Comparison of ENCODE assay signal across 19 cellular contexts in the genomic region with DNA sequence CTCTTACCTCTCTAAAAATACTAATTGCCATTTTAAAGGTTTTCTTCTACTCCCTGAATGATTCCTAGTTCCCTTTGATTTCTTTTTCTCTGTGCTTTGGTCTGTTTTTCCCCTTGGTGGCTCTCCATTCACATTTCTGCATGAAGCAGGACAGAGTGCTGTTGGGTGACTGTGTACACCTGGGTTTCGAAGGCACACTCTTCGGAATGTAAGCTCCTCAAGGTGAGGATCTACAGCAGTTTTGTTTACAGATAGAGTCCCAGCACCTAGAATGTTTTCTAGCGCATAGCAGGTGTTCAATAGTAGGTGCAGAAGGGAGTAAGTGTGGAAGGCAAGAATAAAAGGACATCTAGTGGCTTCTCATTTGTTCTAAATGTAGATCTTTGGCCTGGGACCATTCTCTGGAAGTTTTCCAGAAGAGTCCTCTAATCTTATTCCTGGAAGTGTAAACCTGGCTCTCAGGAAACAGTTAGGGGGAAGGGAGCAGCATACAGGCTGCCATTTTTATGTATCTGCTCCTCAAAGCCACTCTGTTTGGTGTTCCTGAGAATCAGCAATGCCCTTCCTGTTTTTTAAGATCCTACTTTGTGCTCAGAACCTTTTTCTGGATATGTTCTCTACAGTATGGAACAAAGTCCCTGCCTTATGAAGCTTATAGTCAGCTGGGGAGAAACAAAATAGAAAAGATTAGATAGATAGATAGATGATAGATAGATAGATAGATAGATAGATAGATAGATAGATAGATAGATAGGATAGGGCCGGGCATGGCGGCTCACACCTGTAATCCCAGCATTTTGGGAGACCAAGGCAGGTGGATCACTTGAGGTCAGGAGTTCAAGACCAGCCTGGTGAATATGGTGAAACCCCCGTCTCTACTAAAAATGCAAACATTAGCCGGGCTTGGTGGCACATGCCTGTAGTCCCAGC. TPM values are rescaled to one million over a fixed set of nuclear protein-coding genes. Genes with fewer than 3 reads are reported as not detected.
DNase-seq lines count a peak whose midpoint lies in the region; ATAC-seq and TF ChIP-seq lines count a peak whose summit lies in the region.
"Had no signal": no experiment of that assay in that cellular context is flagged by ENCODE, and none has a peak within 500 bp of the region (broad histone marks: within the 10 kb centered on the region; RNA-seq: fewer than 3 reads in every experiment).

No MANE protein-coding gene starts in this region.

- intact Hi-C loops in colonic mucosa (cut with DNase I) (no loop called here), right cardiac atrium (cut with DNase I) (no loop called here), mucosa of descending colon (cut with DNase I, micrococcal nuclease) (no loop called here), upper lobe of right lung (cut with DNase I) (no loop called here)

- H3K4me3 ChIP-seq in colonic mucosa (no peak overlapping the region), right cardiac atrium (ENCODE audit: low read length) (no peak overlapping the region), mucosa of descending colon (no peak overlapping the region), upper lobe of right lung (no peak overlapping the region)
- H3K4me3 ChIP-seq: GM23248 had no signal

- H3K36me3 ChIP-seq in colonic mucosa (no peaks in the 10 kb centered on the region), mucosa of descending colon (ENCODE audit: low read depth) (no peaks in the 10 kb centered on the region), upper lobe of right lung (no peaks in the 10 kb centered on the region)

- 69% methylated on average over 7 of the region's 7 CpGs for WGBS in right cardiac atrium

- no peaks in the 10 kb centered on the region for H3K9me3 ChIP-seq in colonic mucosa
- H3K9me3 ChIP-seq in right cardiac atrium (ENCODE audit: control insufficient read depth, low read length), result no peaks in the 10 kb centered on the region
- H3K9me3 ChIP-seq in mucosa of descending colon, result no peaks in the 10 kb centered on the region
- H3K9me3 ChIP-seq in upper lobe of right lung, result no peaks in the 10 kb centered on the region

- DNase-seq in colonic mucosa, result no peak
- no peak for DNase-seq in right cardiac atrium
- DNase-seq in mucosa of descending colon, result no peak
- DNase-seq in upper lobe of right lung, result no peak
- no peak for DNase-seq in NCI-H2107 (lab: John Stamatoyannopoulos, UW)
- no peak for DNase-seq in H4 (ENCODE audit: low spot score)
- DNase-seq: CD8-positive, alpha-beta T cell; GM23248; KBM-7; NCI-H1048; NCI-H146; NCI-H2081 treated with DMSO at 0.1 percent for 48 hours; NCI-H226; NCI-H526 treated with DMSO at 0.1 percent for 48 hours; NK-92 treated with Interleukin-12 subunit alpha and Interleukin-12 subunit beta, amount 100 ng/mL, for 24 hours; OCI-M1 had no signal

- no peaks in the 10 kb centered on the region for H3K27me3 ChIP-seq in colonic mucosa
- no peaks in the 10 kb centered on the region for H3K27me3 ChIP-seq in right cardiac atrium (ENCODE audit: control insufficient read depth, insufficient read depth)
- no peaks in the 10 kb centered on the region for H3K27me3 ChIP-seq in upper lobe of right lung

- no peak overlapping the region for H3K9ac ChIP-seq in colonic mucosa (ENCODE audit: low read depth in 2 of 2, low read length in 2 of 2)
- H3K9ac ChIP-seq: GM23248 had no signal

- H3K27ac ChIP-seq in colonic mucosa, result peak overlapping the region; percentile 21
- peak overlapping the region; percentile 44 for H3K27ac ChIP-seq in right cardiac atrium (ENCODE audit: low read length)
- H3K27ac ChIP-seq in upper lobe of right lung, result peak overlapping the region; percentile 20
- H3K27ac ChIP-seq: GM23248, HL-60, RWPE1 had no signal

- peak; percentile 70 to 75 for ATAC-seq in right cardiac atrium
- peak; percentile 8 for ATAC-seq in mucosa of descending colon
- ATAC-seq in upper lobe of right lung, result peak; percentile 30
- no peak for ATAC-seq in SK-N-SH treated with all-trans-retinoic acid at 6 μM for 48 hours
- ATAC-seq: CD8-positive, alpha-beta T cell had no signal

- peaks cover 10% of the 10 kb centered on the region for H3K4me1 ChIP-seq in colonic mucosa
- no peaks in the 10 kb centered on the region for H3K4me1 ChIP-seq in right cardiac atrium (ENCODE audit: control insufficient read depth, insufficient read depth, low read length)
- peaks cover 10% of the 10 kb centered on the region for H3K4me1 ChIP-seq in mucosa of descending colon (ENCODE audit: low read depth)
- H3K4me1 ChIP-seq in upper lobe of right lung, result peaks cover 9% of the 10 kb centered on the region

- TF ChIP-seq CTCF in colonic mucosa (IDR thresholded peaks at IDR 0.05) (no peak), mucosa of descending colon (IDR thresholded peaks at IDR 0.05) (no peak), upper lobe of right lung (IDR thresholded peaks at IDR 0.05) (no peak)

TF ChIP-seq in SK-N-SH treated with all-trans-retinoic acid at 6 μM for 48 hours, 23 proteins besides CTCF, POLR2A, EP300 and RAD21 (continues in another document):
- TF ChIP-seq, protein P1, sequence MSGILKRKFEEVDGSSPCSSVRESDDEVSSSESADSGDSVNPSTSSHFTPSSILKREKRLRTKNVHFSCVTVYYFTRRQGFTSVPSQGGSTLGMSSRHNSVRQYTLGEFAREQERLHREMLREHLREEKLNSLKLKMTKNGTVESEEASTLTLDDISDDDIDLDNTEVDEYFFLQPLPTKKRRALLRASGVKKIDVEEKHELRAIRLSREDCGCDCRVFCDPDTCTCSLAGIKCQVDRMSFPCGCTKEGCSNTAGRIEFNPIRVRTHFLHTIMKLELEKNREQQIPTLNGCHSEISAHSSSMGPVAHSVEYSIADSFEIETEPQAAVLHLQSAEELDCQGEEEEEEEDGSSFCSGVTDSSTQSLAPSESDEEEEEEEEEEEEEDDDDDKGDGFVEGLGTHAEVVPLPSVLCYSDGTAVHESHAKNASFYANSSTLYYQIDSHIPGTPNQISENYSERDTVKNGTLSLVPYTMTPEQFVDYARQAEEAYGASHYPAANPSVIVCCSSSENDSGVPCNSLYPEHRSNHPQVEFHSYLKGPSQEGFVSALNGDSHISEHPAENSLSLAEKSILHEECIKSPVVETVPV (CRISPR knock-in tag; IDR thresholded peaks at IDR 0.05), result no peak
- TF ChIP-seq RARB (CRISPR knock-in tag; IDR thresholded peaks at IDR 0.05), result no peak
- TF ChIP-seq BACH2 (CRISPR knock-in tag; IDR thresholded peaks at IDR 0.05; ENCODE audit: borderline replicate concordance), result no peak
- TF ChIP-seq TCF4 (CRISPR knock-in tag; IDR thresholded peaks at IDR 0.05; ENCODE audit: borderline replicate concordance), result no peak
- TF ChIP-seq CSDC2 (CRISPR knock-in tag; IDR thresholded peaks at IDR 0.05), result no peak
- no peak for TF ChIP-seq PPARA (CRISPR knock-in tag; IDR thresholded peaks at IDR 0.05; ENCODE audit: borderline replicate concordance)
- no peak for TF ChIP-seq OSR1 (CRISPR knock-in tag; IDR thresholded peaks at IDR 0.05)
- no peak for TF ChIP-seq ZNF70 (CRISPR knock-in tag; IDR thresholded peaks at IDR 0.05)
- TF ChIP-seq, protein P2, sequence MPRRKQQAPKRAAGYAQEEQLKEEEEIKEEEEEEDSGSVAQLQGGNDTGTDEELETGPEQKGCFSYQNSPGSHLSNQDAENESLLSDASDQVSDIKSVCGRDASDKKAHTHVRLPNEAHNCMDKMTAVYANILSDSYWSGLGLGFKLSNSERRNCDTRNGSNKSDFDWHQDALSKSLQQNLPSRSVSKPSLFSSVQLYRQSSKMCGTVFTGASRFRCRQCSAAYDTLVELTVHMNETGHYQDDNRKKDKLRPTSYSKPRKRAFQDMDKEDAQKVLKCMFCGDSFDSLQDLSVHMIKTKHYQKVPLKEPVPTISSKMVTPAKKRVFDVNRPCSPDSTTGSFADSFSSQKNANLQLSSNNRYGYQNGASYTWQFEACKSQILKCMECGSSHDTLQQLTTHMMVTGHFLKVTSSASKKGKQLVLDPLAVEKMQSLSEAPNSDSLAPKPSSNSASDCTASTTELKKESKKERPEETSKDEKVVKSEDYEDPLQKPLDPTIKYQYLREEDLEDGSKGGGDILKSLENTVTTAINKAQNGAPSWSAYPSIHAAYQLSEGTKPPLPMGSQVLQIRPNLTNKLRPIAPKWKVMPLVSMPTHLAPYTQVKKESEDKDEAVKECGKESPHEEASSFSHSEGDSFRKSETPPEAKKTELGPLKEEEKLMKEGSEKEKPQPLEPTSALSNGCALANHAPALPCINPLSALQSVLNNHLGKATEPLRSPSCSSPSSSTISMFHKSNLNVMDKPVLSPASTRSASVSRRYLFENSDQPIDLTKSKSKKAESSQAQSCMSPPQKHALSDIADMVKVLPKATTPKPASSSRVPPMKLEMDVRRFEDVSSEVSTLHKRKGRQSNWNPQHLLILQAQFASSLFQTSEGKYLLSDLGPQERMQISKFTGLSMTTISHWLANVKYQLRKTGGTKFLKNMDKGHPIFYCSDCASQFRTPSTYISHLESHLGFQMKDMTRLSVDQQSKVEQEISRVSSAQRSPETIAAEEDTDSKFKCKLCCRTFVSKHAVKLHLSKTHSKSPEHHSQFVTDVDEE (CRISPR knock-in tag; IDR thresholded peaks at IDR 0.05), result no peak

RNA-seq across cellular contexts. Expression of a gene that starts 22.8 kb away (rescaled TPM):
- total RNA-seq in colonic mucosa (100 to 1,000 TPM in 1 of 2 donors, 10 to 100 TPM in 1; 61.3 to 125 TPM), right cardiac atrium (10 to 100 TPM; 25.4 to 41.4 (median 36.4) TPM), mucosa of descending colon (100 to 1,000 TPM in 2 of 3 donors, 10 to 100 TPM in 1; 46.3 to 198 (median 110) TPM), upper lobe of right lung (178 TPM)
- 28.8 TPM for polyA plus RNA-seq in right cardiac atrium
- 14.6 and 28.0 TPM in 2 replicates for total RNA-seq in H4 (2014; rRNA removed; shearing (Covaris generic))
- total RNA-seq: GM23248 had no signal
- polyA plus RNA-seq: GM23248 had no signal

RNA-seq across cellular contexts. Expression of a gene that starts 26.2 kb away (rescaled TPM):
- total RNA-seq in colonic mucosa (10 to 100 TPM; 12.7 to 21.4 TPM), right cardiac atrium (1 to 10 TPM in 3 of 4 donors, under 1 TPM in 1; 0.78 to 1.9 (median 1.2) TPM), mucosa of descending colon (10 to 100 TPM in 1 of 3 donors, 1 to 10 TPM in 2; 2.1 to 17.4 (median 5.6) TPM), upper lobe of right lung (1.0 TPM)
- 1.1 TPM for polyA plus RNA-seq in right cardiac atrium
- total RNA-seq in H4 (2014; rRNA removed; shearing (Covaris generic)), result 7.5 and 9.5 TPM in 2 replicates

RNA-seq across cellular contexts. Expression of a gene that starts 30.8 kb away (rescaled TPM):
- 100 to 1,000 TPM; 102 to 130 TPM for total RNA-seq in colonic mucosa
- total RNA-seq in right cardiac atrium, result 10 to 100 TPM in 2 of 4 donors, 1 to 10 TPM in 2; 8.1 to 10.1 (median 9.3) TPM
- polyA plus RNA-seq in right cardiac atrium, result 13.6 TPM
- total RNA-seq in mucosa of descending colon, result 10 to 100 TPM; 38.7 to 95.8 (median 66.4) TPM
- 44.7 TPM for total RNA-seq in upper lobe of right lung
- total RNA-seq in H4 (2014; rRNA removed; shearing (Covaris generic)), result 35.8 and 40.5 TPM in 2 replicates

RNA-seq across cellular contexts. Expression of a gene that starts 35.5 kb away (rescaled TPM):
- total RNA-seq in colonic mucosa (100 to 1,000 TPM; 149 to 182 TPM), right cardiac atrium (10 to 100 TPM; 71.2 to 81.6 (median 74.6) TPM), mucosa of descending colon (100 to 1,000 TPM in 1 of 3 donors, 10 to 100 TPM in 2; 76.3 to 106 (median 78.4) TPM), upper lobe of right lung (71.1 TPM)
- polyA plus RNA-seq in right cardiac atrium, result 186 TPM
- 53.2 and 72.4 TPM in 2 replicates for total RNA-seq in H4 (2014; rRNA removed; shearing (Covaris generic))

RNA-seq across cellular contexts. Expression of a gene that starts 41.3 kb away (rescaled TPM):
- 10 to 100 TPM; 26.1 to 27.2 TPM for total RNA-seq in colonic mucosa
- 1 to 10 TPM; 3.3 to 4.2 (median 3.7) TPM for total RNA-seq in right cardiac atrium
- 3.0 TPM for polyA plus RNA-seq in right cardiac atrium
- total RNA-seq in mucosa of descending colon, result 10 to 100 TPM; 12.3 to 27.2 (median 26.4) TPM
- total RNA-seq in upper lobe of right lung, result 5.3 TPM
- 24.4 and 26.9 TPM in 2 replicates for total RNA-seq in H4 (2014; rRNA removed; shearing (Covaris generic))
